ENCODE assay signal across 11 cellular contexts in genomic region chr3:52315977-52316764, GRCh38. TPM values are rescaled to one million over a fixed set of nuclear protein-coding genes. Genes with fewer than 3 reads are reported as not detected.
DNase-seq lines count a peak whose midpoint lies in the region; ATAC-seq, FAIRE-seq and TF ChIP-seq lines count a peak whose summit lies in the region.
"Had no signal": no experiment of that assay in that cellular context is flagged by ENCODE, and none has a peak within 500 bp of the region (broad histone marks: within the 10 kb centered on the region; RNA-seq: fewer than 3 reads in every experiment).

Gene DNAH1, plus strand, starts transcription at chr3:52316319. Its CDS starts 6,124 bp downstream, at chr3:52322443.

- H3K4me2 ChIP-seq in astrocyte (ENCODE audit: low read length), result no peak within 1 kb of the TSS
- H3K4me2 ChIP-seq: PC-9 had no signal

- no peak within 1 kb of the TSS for H2AFZ ChIP-seq in astrocyte (ENCODE audit: low read depth, low read length)
- H2AFZ ChIP-seq: PC-9 had no signal

- peaks cover 1% of the 10 kb centered on the region for H3K9me3 Mint-ChIP-seq in astrocyte (ENCODE audit: unreplicated experiment)

- no peak for ATAC-seq in heart left ventricle
- no peak for ATAC-seq in aorta (ENCODE audit: low FRiP score)
- no peak for ATAC-seq in psoas muscle
- ATAC-seq in GM21737 (IDR thresholded peaks at IDR 0.05; ENCODE audit: unreplicated experiment), result no peak

- H3K27ac Mint-ChIP-seq in astrocyte (ENCODE audit: unreplicated experiment), result no peak within 1 kb of the TSS

- FAIRE-seq in astrocyte (lab: Jason Lieb, UNC), result no peak

- WGBS in heart left ventricle, 4 donors, result 92 to 97% (median 93%) methylated on average over 3 of the region's 3 CpGs
- 87 to 92% methylated on average over 3 of the region's 3 CpGs for WGBS in aorta, 2 donors
- WGBS in psoas muscle, 3 donors, result 88 to 95% (median 89%) methylated on average over 3 of the region's 3 CpGs

- intact Hi-C loops in heart left ventricle (cut with DNase I) (no loop called here), cardiac septum (cut with DNase I) (no loop called here), aorta (cut with DNase I) (no loop called here), psoas muscle (cut with DNase I) (no loop called here)

- no peaks in the 10 kb centered on the region for H3K79me2 ChIP-seq in astrocyte (ENCODE audit: insufficient read depth, low read length)

- H3K27ac ChIP-seq in heart left ventricle (peak within 1 kb of the TSS in 2 of 12 donors; percentile 30 to 46), astrocyte (ENCODE audit: low read depth, low read length) (no peak within 1 kb of the TSS), aorta (ENCODE audit: low read depth in 1 of 2, low read length in 2 of 2) (no peak within 1 kb of the TSS), psoas muscle (no peak within 1 kb of the TSS)
- H3K27ac ChIP-seq: epithelial cell of prostate, PC-9 had no signal

- in situ Hi-C loops in GM13976 (cut with MboI; ENCODE audit: low sequenced_read_pairs, unreplicated experiment), result no loop called here

- H3K9me3 ChIP-seq in heart left ventricle (no peaks in the 10 kb centered on the region), astrocyte (ENCODE audit: insufficient read depth, low read depth, low read length) (no peaks in the 10 kb centered on the region), aorta (ENCODE audit: control insufficient read depth, low read length) (no peaks in the 10 kb centered on the region), psoas muscle (no peaks in the 10 kb centered on the region)

- DNase-seq in heart left ventricle (peak in 1 of 5 donors; percentile 50), cardiac septum (ENCODE audit: low spot score) (no peak), astrocyte (ENCODE audit: low read depth) (no peak), mucosa of gallbladder (ENCODE audit: low spot score) (no peak), aorta (peak in 1 of 2 donors; percentile 17), psoas muscle (no peak), GM13976 (ENCODE audit: low spot score) (no peak)
- DNase-seq: activated CD8-positive, alpha-beta memory T cell treated with anti-CD3 and anti-CD28 coated beads, Interleukin-2, amount 50 U/mL, for 4 hours; PC-9 had no signal

- no peak within 1 kb of the TSS for H3K9ac ChIP-seq in astrocyte (ENCODE audit: low read length)

- H3K27me3 Mint-ChIP-seq in astrocyte (ENCODE audit: low read depth, unreplicated experiment), result peaks cover 19% of the 10 kb centered on the region

- H3K27me3 ChIP-seq in heart left ventricle, result no peaks in the 10 kb centered on the region
- H3K27me3 ChIP-seq in astrocyte (ENCODE audit: insufficient read depth, low read length), result no peaks in the 10 kb centered on the region
- no peaks in the 10 kb centered on the region for H3K27me3 ChIP-seq in aorta (ENCODE audit: control insufficient read depth in 1 of 2, insufficient read depth in 2 of 2, low read length in 1 of 2)
- H3K27me3 ChIP-seq in psoas muscle (ENCODE audit: insufficient read depth in 3 of 3, low read length in 2 of 3), result no peaks in the 10 kb centered on the region

- no peaks in the 10 kb centered on the region for H4K20me1 ChIP-seq in astrocyte (ENCODE audit: insufficient read depth, low read length)

- peaks cover 4% of the 10 kb centered on the region for H3K36me3 Mint-ChIP-seq in astrocyte (ENCODE audit: low read depth, unreplicated experiment)

- H3K4me1 Mint-ChIP-seq in astrocyte (ENCODE audit: low read depth, unreplicated experiment), result peaks cover 3% of the 10 kb centered on the region

- H3K4me3 Mint-ChIP-seq in astrocyte (ENCODE audit: unreplicated experiment), result peak within 1 kb of the TSS; percentile 25

- TF ChIP-seq CTCF in heart left ventricle (IDR thresholded peaks at IDR 0.05) (no peak), astrocyte (IDR thresholded peaks at IDR 0.05; ENCODE audit: insufficient read depth, low read depth, low read length) (no peak), psoas muscle (IDR thresholded peaks at IDR 0.05) (no peak), GM13976 (IDR thresholded peaks at IDR 0.05; ENCODE audit: borderline replicate concordance, control extremely low read depth, extremely low read depth, insufficient read depth, missing control alignments) (no peak)

- H3K4me3 ChIP-seq in heart left ventricle, result peak within 1 kb of the TSS in 7 of 12 donors; percentile 37 to 56 (median 47)
- H3K4me3 ChIP-seq in astrocyte (ENCODE audit: insufficient read depth, low read depth, low read length), result no peak within 1 kb of the TSS
- no peak within 1 kb of the TSS for H3K4me3 ChIP-seq in aorta (ENCODE audit: low read length in 2 of 2)
- H3K4me3 ChIP-seq in psoas muscle, result no peak within 1 kb of the TSS
- H3K4me3 ChIP-seq: PC-9 had no signal

- H3K4me1 ChIP-seq in heart left ventricle (peaks cover 0 to 38% (median 18%) of the 10 kb centered on the region in 12 donors), astrocyte (ENCODE audit: insufficient read depth, low read length) (peaks cover 11% of the 10 kb centered on the region), aorta (ENCODE audit: control insufficient read depth in 1 of 2, insufficient read depth in 2 of 2, low read length in 2 of 2) (no peaks in the 10 kb centered on the region), psoas muscle (peaks cover 6% of the 10 kb centered on the region)

- no peaks in the 10 kb centered on the region for H3K36me3 ChIP-seq in heart left ventricle
- no peaks in the 10 kb centered on the region for H3K36me3 ChIP-seq in astrocyte (ENCODE audit: insufficient read depth, low read length)
- no peaks in the 10 kb centered on the region for H3K36me3 ChIP-seq in aorta (ENCODE audit: control insufficient read depth in 1 of 2, insufficient read depth in 2 of 2, low read length in 1 of 2)
- no peaks in the 10 kb centered on the region for H3K36me3 ChIP-seq in psoas muscle (ENCODE audit: insufficient read depth in 1 of 2, low read depth in 1 of 2)

- no peak for TF ChIP-seq POLR2A in heart left ventricle (IDR thresholded peaks at IDR 0.05)

RNA-seq across cellular contexts. Expression of gene DNAH1, which starts in this region (rescaled TPM):
- total RNA-seq in heart left ventricle (1 to 10 TPM in 8 of 9 donors, under 1 TPM in 1; 0.95 to 6.6 (median 2.8) TPM), cardiac septum (4.2 TPM), astrocyte (2.2 and 2.3 TPM in 2 replicates), mucosa of gallbladder (13.8 TPM), aorta (10 to 100 TPM; 10.3 to 24.1 TPM), psoas muscle (1 to 10 TPM; 2.4 to 4.1 (median 3.0) TPM)
- polyA plus RNA-seq in heart left ventricle (1 to 10 TPM; 1.2 to 3.8 TPM), aorta (10 to 100 TPM in 1 of 2 donors, under 1 TPM in 1; 0.88 to 11.3 TPM), psoas muscle (1 to 10 TPM in 2 of 3 donors, under 1 TPM in 1; 0.77 to 1.8 (median 1.2) TPM)

Comparison
In these comparisons a context has a peak if more than half of its experiments do, and no peak if none do; other contexts are left out.
1. H3K4me3 ChIP-seq: peak in heart left ventricle (7 of 12); none in astrocyte (single experiment), aorta (0 of 2) and psoas muscle (single experiment).